In genomic region chr12:130097342-130097741, GRCh38 we compare ENCODE assay signal across 15 cellular contexts.
DNase-seq lines count a peak whose midpoint lies in the region; ATAC-seq and TF ChIP-seq lines count a peak whose summit lies in the region.
"Had no signal": no experiment of that assay in that cellular context is flagged by ENCODE, and none has a peak within 500 bp of the region (broad histone marks: within the 10 kb centered on the region; RNA-seq: fewer than 3 reads in every experiment).

No MANE protein-coding gene starts in this region.

- no peak for DNase-seq in RWPE2 (ENCODE audit: low spot score)
- peak; percentile 7 for DNase-seq in epithelial cell of esophagus (ENCODE audit: low read depth)
- peak; percentile 89 for DNase-seq in islet precursor cell
- DNase-seq in suprapubic skin (ENCODE audit: low spot score in 2 of 2), result no peak
- DNase-seq in NCI-H748 treated with DMSO at 0.1 percent for 48 hours (lab: John Stamatoyannopoulos, UW), result no peak
- no peak for DNase-seq in sciatic nerve (ENCODE audit: low spot score)
- DNase-seq: BE2C; CD4-positive, alpha-beta memory T cell; DMS79; GOT3; H9 had no signal

- intact Hi-C loops in sciatic nerve (cut with DNase I), result no loop called here

- ATAC-seq in RWPE2 (ENCODE audit: low read depth) (peak; percentile 4; the same call in 1 of the 3 replicates), HG02588 (IDR thresholded peaks at IDR 0.05; ENCODE audit: unreplicated experiment) (no peak), sciatic nerve (no peak)
- ATAC-seq: GM12878, HepG2 had no signal

- TF ChIP-seq EP300 in suprapubic skin (IDR thresholded peaks at IDR 0.05), result no peak

- H3K27ac ChIP-seq in RWPE2 (ENCODE audit: poor library complexity, severe bottlenecking), result peak overlapping the region; percentile 93
- H3K27ac ChIP-seq in suprapubic skin, result peak overlapping the region; percentile 74
- H3K27ac ChIP-seq: C4-2B had no signal

- H3K36me3 ChIP-seq in RWPE2 (ENCODE audit: low read depth) (no peaks in the 10 kb centered on the region), suprapubic skin (no peaks in the 10 kb centered on the region)
- H3K36me3 ChIP-seq: BE2C had no signal

- no peaks in the 10 kb centered on the region for H3K9me3 ChIP-seq in RWPE2 (ENCODE audit: severe bottlenecking)
- H3K9me3 ChIP-seq in suprapubic skin, result no peaks in the 10 kb centered on the region
- H3K9me3 ChIP-seq: BE2C had no signal

- H3K4me3 ChIP-seq in RWPE2 (ENCODE audit: severe bottlenecking) (no peak overlapping the region), epithelial cell of esophagus (ENCODE audit: low read length) (no peak overlapping the region), suprapubic skin (no peak overlapping the region)
- H3K4me3 ChIP-seq: GM12878 had no signal

- TF ChIP-seq CTCF in RWPE2 (IDR thresholded peaks at IDR 0.05; ENCODE audit: poor library complexity, severe bottlenecking) (no peak), epithelial cell of esophagus (IDR thresholded peaks at IDR 0.05; ENCODE audit: insufficient read depth, low read depth, low read length, missing control alignments) (no peak), suprapubic skin (IDR thresholded peaks at IDR 0.05) (no peak)

- TF ChIP-seq POLR2A in suprapubic skin (IDR thresholded peaks at IDR 0.05), result no peak

- H3K4me1 ChIP-seq in RWPE2 (ENCODE audit: insufficient read depth, poor library complexity, severe bottlenecking) (peaks cover 24% of the 10 kb centered on the region), suprapubic skin (peaks cover 12% of the 10 kb centered on the region)
- H3K4me1 ChIP-seq: BE2C had no signal

- no peaks in the 10 kb centered on the region for H3K27me3 ChIP-seq in RWPE2 (ENCODE audit: insufficient read depth, poor library complexity, severe bottlenecking)
- H3K27me3 ChIP-seq in suprapubic skin, result no peaks in the 10 kb centered on the region
- H3K27me3 ChIP-seq: BE2C had no signal

- WGBS in suprapubic skin, result 79% methylated on average over 8 of the region's 8 CpGs

Comparison
In these comparisons a context has a peak if more than half of its experiments do, and no peak if none do; other contexts are left out.
1. DNase-seq: peak in epithelial cell of esophagus (single experiment) and islet precursor cell (single experiment); none in RWPE2 (single experiment), suprapubic skin (0 of 2), NCI-H748 treated with DMSO at 0.1 percent for 48 hours (single experiment) and sciatic nerve (single experiment).